ENCODE assay signal across 8 cellular contexts in the genomic region with DNA sequence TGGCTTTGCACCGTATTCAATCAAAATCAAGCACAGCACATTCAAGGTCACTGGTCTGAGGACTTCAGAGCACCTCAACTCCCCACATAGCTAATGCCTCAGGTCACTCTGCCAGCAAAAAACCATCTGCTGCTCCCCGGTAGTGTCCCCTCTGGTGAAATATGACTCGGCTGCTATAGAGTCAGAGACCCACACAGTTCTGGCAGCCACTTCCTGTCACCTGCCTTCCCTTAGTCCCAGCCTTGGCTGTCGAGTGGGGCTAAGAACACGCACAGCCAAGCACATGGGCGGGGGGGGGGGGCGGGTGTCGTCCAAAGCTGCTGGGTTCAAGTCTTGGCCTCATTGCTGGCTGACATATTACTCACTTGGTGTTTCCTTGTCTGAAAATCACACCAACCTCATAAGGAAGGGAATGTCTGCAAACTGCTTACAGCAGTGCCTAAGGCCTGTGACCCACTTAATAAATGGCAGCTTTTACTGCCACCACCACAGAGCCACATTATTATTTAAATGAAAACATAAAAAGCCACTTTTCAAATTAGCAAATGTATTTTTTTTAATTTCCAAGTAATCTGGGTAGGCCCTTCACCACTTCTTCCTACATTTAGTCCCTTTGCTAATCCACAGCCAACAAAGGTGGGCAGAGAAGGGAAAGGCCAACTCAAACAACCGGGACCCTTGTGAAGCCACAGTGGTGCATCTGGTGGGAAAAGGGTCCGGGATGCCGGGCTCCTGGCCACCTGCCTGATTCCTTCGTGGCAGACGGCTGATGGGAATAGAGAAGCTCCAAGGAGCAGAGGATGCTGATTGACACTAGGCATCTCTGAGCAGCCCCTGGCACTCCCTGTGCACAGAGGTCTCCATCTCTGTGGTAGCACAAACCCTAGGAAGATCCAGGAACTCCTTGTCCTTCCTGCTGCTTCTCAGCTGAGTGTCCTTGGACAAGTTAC. TPM values are rescaled to one million over a fixed set of nuclear protein-coding genes. Genes with fewer than 3 reads are reported as not detected.
DNase-seq lines count a peak whose midpoint lies in the region; ATAC-seq and TF ChIP-seq lines count a peak whose summit lies in the region.

No MANE protein-coding gene starts in this region.

- TF ChIP-seq CTCF in cardiac fibroblast (IDR thresholded peaks at IDR 0.05; ENCODE audit: low read depth, low read length) (no peak), chondrocyte (IDR thresholded peaks at IDR 0.05) (no peak), neural progenitor cell (IDR thresholded peaks at IDR 0.05) (no peak)

- H3K9me3 ChIP-seq in neural progenitor cell (ENCODE audit: low read depth), result no peaks in the 10 kb centered on the region

- H3K9me3 Mint-ChIP-seq in chondrocyte (ENCODE audit: low read depth), result peaks cover 12% of the 10 kb centered on the region
- H3K9me3 Mint-ChIP-seq in neural progenitor cell, result peaks cover 3% of the 10 kb centered on the region

- ATAC-seq in stimulated activated naive CD8-positive, alpha-beta T cell treated with anti-CD3 and anti-CD28 coated beads, Interleukin-15, Interleukin-2, amounts not matched to agents 100 U/mL and 50 U/mL, for 24 hours, result peak; percentile 95

- no peak overlapping the region for H3K4me2 ChIP-seq in neural progenitor cell

- peaks cover 52% of the 10 kb centered on the region for H3K36me3 Mint-ChIP-seq in chondrocyte (ENCODE audit: low read depth)
- peaks cover 47% of the 10 kb centered on the region for H3K36me3 Mint-ChIP-seq in neural progenitor cell

- H3K27ac ChIP-seq in neural progenitor cell, result no peak overlapping the region

- no peaks in the 10 kb centered on the region for H3F3A ChIP-seq in neural progenitor cell (ENCODE audit: low read depth)

- no peaks in the 10 kb centered on the region for H4K20me1 ChIP-seq in neural progenitor cell (ENCODE audit: low read depth)

- peaks cover 40% of the 10 kb centered on the region for H3K4me1 Mint-ChIP-seq in chondrocyte (ENCODE audit: low read depth)
- no peaks in the 10 kb centered on the region for H3K4me1 Mint-ChIP-seq in neural progenitor cell

- peak in 3 of 4 experiments; percentile 12 to 17 (median 12) for DNase-seq in activated CD4-positive, CD25-positive, alpha-beta regulatory T cell (lab: John Stamatoyannopoulos, UW)
- DNase-seq in activated CD4-positive, CD25-positive, alpha-beta regulatory T cell treated with anti-CD3 and anti-CD28 coated beads, Interleukin-2, amount 50 U/mL, for 72 hours, result no peak
- DNase-seq in RPMI7951 (ENCODE audit: low read depth) (peak; percentile 94), cardiac fibroblast (ENCODE audit: low read depth in 2 of 2) (peak; percentile 7 to 37), chondrocyte (ENCODE audit: low spot score) (no peak), NCI-H2227 (lab: John Stamatoyannopoulos, UW; ENCODE audit: unreplicated experiment) (no peak), neural progenitor cell (ENCODE audit: low spot score) (no peak)
- peak; percentile 55 for DNase-seq in stimulated activated naive CD8-positive, alpha-beta T cell treated with anti-CD3 and anti-CD28 coated beads, Interleukin-15, Interleukin-2, amounts not matched to agents 100 U/mL and 50 U/mL, for 24 hours

- no peaks in the 10 kb centered on the region for H3K27me3 Mint-ChIP-seq in chondrocyte (ENCODE audit: low read depth)
- peaks cover 3% of the 10 kb centered on the region for H3K27me3 Mint-ChIP-seq in neural progenitor cell (ENCODE audit: insufficient read depth, low read depth)

- H3K79me2 ChIP-seq in neural progenitor cell (ENCODE audit: low read depth), result no peaks in the 10 kb centered on the region

- H3K4me1 ChIP-seq in neural progenitor cell, result no peaks in the 10 kb centered on the region

- peaks cover 6% of the 10 kb centered on the region for H3K36me3 ChIP-seq in neural progenitor cell

- no peak overlapping the region for H3K4me3 Mint-ChIP-seq in chondrocyte (ENCODE audit: unreplicated experiment)
- no peak overlapping the region for H3K4me3 Mint-ChIP-seq in neural progenitor cell

- H3K9ac ChIP-seq in neural progenitor cell, result no peak overlapping the region

- H3K27me3 ChIP-seq in neural progenitor cell, result no peaks in the 10 kb centered on the region

- H3K4me3 ChIP-seq in cardiac fibroblast (replicated peaks in 1 of 2; ENCODE audit: low read depth in 2 of 2, low read length in 2 of 2), result no peak overlapping the region
- H3K4me3 ChIP-seq in neural progenitor cell, result no peak overlapping the region

- no peak overlapping the region for H2AFZ ChIP-seq in neural progenitor cell (replicated peaks)

- H3K27ac Mint-ChIP-seq in chondrocyte (ENCODE audit: unreplicated experiment) (no peak overlapping the region), neural progenitor cell (no peak overlapping the region)

RNA-seq across cellular contexts. Expression of gene POLR1A, which starts 37.3 kb away (rescaled TPM):
- 13.0 and 17.2 TPM in 2 replicates for total RNA-seq in RPMI7951 (2014; rRNA removed; shearing (Covaris generic))
- total RNA-seq in chondrocyte (32.6 to 48.6 TPM (median 37.6 TPM) in 3 replicates), neural progenitor cell (ENCODE audit: low replicate concordance) (23.8 and 25.4 TPM in 2 replicates)

RNA-seq across cellular contexts. Expression of gene PTCD3, which starts 37.7 kb away (rescaled TPM):
- total RNA-seq in RPMI7951 (2014; rRNA removed; shearing (Covaris generic)), result 78.5 and 92.3 TPM in 2 replicates
- 48.6 to 67.3 TPM (median 48.9 TPM) in 3 replicates for total RNA-seq in chondrocyte
- total RNA-seq in neural progenitor cell (ENCODE audit: low replicate concordance), result 195 and 269 TPM in 2 replicates

Comparison
In these comparisons a context has a peak if more than half of its experiments do, and no peak if none do; other contexts are left out.
1. DNase-seq: peak in activated CD4-positive, CD25-positive, alpha-beta regulatory T cell (3 of 4), RPMI7951 (single experiment), cardiac fibroblast (2 of 2) and stimulated activated naive CD8-positive, alpha-beta T cell treated with anti-CD3 and anti-CD28 coated beads, Interleukin-15, Interleukin-2, amounts not matched to agents 100 U/mL and 50 U/mL, for 24 hours (single experiment); none in activated CD4-positive, CD25-positive, alpha-beta regulatory T cell treated with anti-CD3 and anti-CD28 coated beads, Interleukin-2, amount 50 U/mL, for 72 hours (single experiment), chondrocyte (single experiment), NCI-H2227 (single experiment) and neural progenitor cell (single experiment).